9 cellular contexts compared by ENCODE assay signal in the genomic region with DNA sequence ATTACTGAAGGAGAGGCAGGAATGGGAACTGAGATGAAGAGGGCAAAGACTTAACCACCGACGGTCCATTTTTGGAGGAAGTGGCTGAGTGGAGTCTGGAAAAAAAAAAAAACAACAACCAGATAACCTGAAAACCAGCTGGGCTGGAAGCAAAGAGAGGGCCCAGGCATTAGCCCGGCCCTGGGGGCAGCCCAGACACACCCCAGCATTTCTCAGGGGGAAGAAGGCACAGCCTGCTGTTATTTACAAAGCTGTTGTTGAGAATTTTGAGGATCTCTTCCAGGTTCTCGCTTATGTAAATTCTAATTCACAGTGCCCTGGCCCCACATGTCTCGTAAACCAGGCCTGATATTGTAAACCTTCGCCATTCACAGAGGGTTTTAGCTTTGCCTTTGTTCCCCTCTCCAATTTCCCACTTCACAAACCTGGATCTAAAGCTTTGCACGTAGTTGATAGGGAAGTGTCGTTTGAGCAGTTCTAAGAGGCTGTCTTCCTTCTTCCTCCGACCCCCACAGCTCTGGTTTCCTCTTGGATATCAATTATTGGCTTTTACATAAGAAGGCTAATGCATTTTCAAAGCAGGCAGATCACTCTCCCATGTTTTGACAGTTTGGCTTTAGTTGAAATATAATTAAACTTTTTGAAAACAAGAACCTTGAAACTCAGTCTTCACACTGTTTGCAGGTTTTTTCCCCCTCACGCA.
A peak's percentile ranks its signal among the peaks of the same experiment; 100 is the strongest.
DNase-seq lines count a peak whose midpoint lies in the region; ATAC-seq lines count a peak whose summit lies in the region.
"Had no signal": no experiment of that assay in that cellular context is flagged by ENCODE, and none has a peak within 500 bp of the region (broad histone marks: within the 10 kb centered on the region; RNA-seq: fewer than 3 reads in every experiment).

No MANE protein-coding gene starts in this region.

- peak overlapping the region; percentile 95 for H3K27ac Mint-ChIP-seq in central memory CD8-positive, alpha-beta T cell (ENCODE audit: low read depth)

- no peak for ATAC-seq in central memory CD8-positive, alpha-beta T cell (replicated peaks; ENCODE audit: extremely low read depth, poor library complexity, severe bottlenecking)
- no peak for ATAC-seq in GM19328 (IDR thresholded peaks at IDR 0.05; ENCODE audit: unreplicated experiment)

- DNase-seq in NOMO-1 treated with DMSO at 0.1 percent for 48 hours (lab: John Stamatoyannopoulos, UW; ENCODE audit: unreplicated experiment) (peak; percentile 45), NOMO-1 treated with dmso at 0.1 percent for 144 hours (lab: John Stamatoyannopoulos, UW; ENCODE audit: unreplicated experiment) (no peak), NCI-H510A treated with DMSO at 0.1 percent for 48 hours (lab: John Stamatoyannopoulos, UW) (peak; percentile 67), SHP77 treated with DMSO at 0.1 percent for 48 hours (lab: John Stamatoyannopoulos, UW) (no peak), posterior vena cava (ENCODE audit: low spot score) (no peak)
- no peak for DNase-seq in central memory CD8-positive, alpha-beta T cell (ENCODE audit: low spot score in 2 of 2)

- peaks cover 16% of the 10 kb centered on the region for H3K4me1 ChIP-seq in skeletal muscle satellite cell (ENCODE audit: control insufficient read depth, insufficient read depth, low read length)

- H3K36me3 ChIP-seq in skeletal muscle satellite cell (ENCODE audit: insufficient read depth, low read length) = no peaks in the 10 kb centered on the region

- peaks cover 8% of the 10 kb centered on the region for H3K36me3 Mint-ChIP-seq in central memory CD8-positive, alpha-beta T cell (ENCODE audit: insufficient read depth)

- no peak overlapping the region for H3K4me3 ChIP-seq in skeletal muscle satellite cell (ENCODE audit: low read length)

- H3K9me3 Mint-ChIP-seq in central memory CD8-positive, alpha-beta T cell = no peaks in the 10 kb centered on the region
- H3K9me3 Mint-ChIP-seq: neural crest cell had no signal

- peak overlapping the region; percentile 72 for H3K4me3 Mint-ChIP-seq in central memory CD8-positive, alpha-beta T cell
- H3K4me3 Mint-ChIP-seq: neural crest cell had no signal

- H3K27me3 Mint-ChIP-seq in central memory CD8-positive, alpha-beta T cell = no peaks in the 10 kb centered on the region

- H3K4me1 Mint-ChIP-seq in central memory CD8-positive, alpha-beta T cell = peaks cover 43% of the 10 kb centered on the region

- H3K9ac ChIP-seq in skeletal muscle satellite cell (ENCODE audit: low read depth, low read length) = peak overlapping the region; percentile 70

- intact Hi-C loops in posterior vena cava (cut with DNase I) = no loop called here

- H3K9me3 ChIP-seq in skeletal muscle satellite cell (replicated peaks; ENCODE audit: low read length) = no peaks in the 10 kb centered on the region

- peaks cover 5% of the 10 kb centered on the region for H3K27me3 ChIP-seq in skeletal muscle satellite cell (ENCODE audit: control insufficient read depth, insufficient read depth, low read length)

- peak overlapping the region; percentile 34 for H3K4me2 ChIP-seq in skeletal muscle satellite cell (ENCODE audit: low read length)

Comparison
In these comparisons a context has a peak if more than half of its experiments do, and no peak if none do; other contexts are left out.
1. DNase-seq: peak in NOMO-1 treated with DMSO at 0.1 percent for 48 hours (single experiment) and NCI-H510A treated with DMSO at 0.1 percent for 48 hours (single experiment); none in NOMO-1 treated with dmso at 0.1 percent for 144 hours (single experiment), central memory CD8-positive, alpha-beta T cell (0 of 2), SHP77 treated with DMSO at 0.1 percent for 48 hours (single experiment) and posterior vena cava (single experiment).